1 cellular context compared by ENCODE assay signal in genomic region chr11:16787035-16787744, GRCh38.
TF ChIP-seq lines count a peak whose summit lies in the region.

No MANE protein-coding gene starts in this region.

TF ChIP-seq in liver, 16 proteins besides CTCF, POLR2A, EP300 and RAD21 (continued from another document):
- TF ChIP-seq SP1 (IDR thresholded peaks at IDR 0.05): peak; percentile 82
TF ChIP-seq in liver: peak in this region for 10.
